Comparison of ENCODE assay signal across 1 cellular context in the genomic region with DNA sequence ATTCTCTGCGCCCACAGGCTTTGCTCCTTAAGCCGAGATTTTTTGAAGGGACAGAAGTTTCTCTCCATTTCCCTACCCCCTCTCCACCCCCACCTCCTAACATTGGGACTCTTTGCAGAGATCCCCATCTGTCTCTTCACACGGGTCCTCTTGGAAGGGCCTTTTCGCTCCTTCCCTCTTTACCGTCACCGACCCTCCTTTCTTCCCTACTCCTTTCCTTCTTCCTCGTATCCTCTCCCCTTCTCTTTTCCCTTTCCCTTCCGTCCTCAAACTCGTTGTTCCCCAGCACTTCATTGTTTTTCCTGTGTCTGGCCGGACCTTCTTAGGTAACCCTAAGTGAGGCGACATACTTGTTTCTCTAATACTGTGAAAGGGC.
TF ChIP-seq lines count a peak whose summit lies in the region.

No MANE protein-coding gene starts in this region.

TF ChIP-seq in HCT116, 20 proteins besides CTCF, POLR2A, EP300 and RAD21 (continued from another document):
- TF ChIP-seq POLR2AphosphoS5 (IDR thresholded peaks at IDR 0.05; ENCODE audit: low read depth, low read length) (no peak), SP1 (IDR thresholded peaks at IDR 0.05; ENCODE audit: low read depth) (no peak), TCF7L2 (IDR thresholded peaks at IDR 0.05; ENCODE audit: borderline replicate concordance, extremely low read depth, insufficient read depth, insufficient read length) (no peak), EGR1 (IDR thresholded peaks at IDR 0.05; ENCODE audit: low read depth) (no peak), SIN3A (IDR thresholded peaks at IDR 0.05; ENCODE audit: low read depth) (no peak), EZH2phosphoT487 (IDR thresholded peaks at IDR 0.05; ENCODE audit: borderline replicate concordance) (no peak)
